In genomic region chr18:28690100-28690499, GRCh38 we compare ENCODE assay signal across 24 cellular contexts.
DNase-seq lines count a peak whose midpoint lies in the region; ATAC-seq and TF ChIP-seq lines count a peak whose summit lies in the region.
"Had no signal": no experiment of that assay in that cellular context is flagged by ENCODE, and none has a peak within 500 bp of the region (broad histone marks: within the 10 kb centered on the region; RNA-seq: fewer than 3 reads in every experiment).

No MANE protein-coding gene starts in this region.

- 77% methylated on average over 5 of the region's 5 CpGs for WGBS in HUES64

- no peaks in the 10 kb centered on the region for H3K36me3 ChIP-seq in HUES64 (ENCODE audit: insufficient read depth, low read length)
- no peaks in the 10 kb centered on the region for H3K36me3 ChIP-seq in neural cell (ENCODE audit: insufficient read depth, low read length)

- H3K4me1 ChIP-seq in HUES64 (ENCODE audit: insufficient read depth, low read length) = peaks cover 35% of the 10 kb centered on the region
- H3K4me1 ChIP-seq: A549 had no signal

- no peak overlapping the region for H2AFZ ChIP-seq in neural cell (ENCODE audit: low read depth, low read length)

- no peak overlapping the region for H3K9ac ChIP-seq in HUES64 (ENCODE audit: low read depth, low read length)
- H3K9ac ChIP-seq in neural cell (ENCODE audit: low read length) = peak overlapping the region; percentile 4
- H3K9ac ChIP-seq: KMS-11, SK-N-SH had no signal

- no peaks in the 10 kb centered on the region for H4K20me1 ChIP-seq in neural cell (ENCODE audit: insufficient read depth)

- no peak overlapping the region for H3K4me2 ChIP-seq in neural cell (ENCODE audit: low read length)
- H3K4me2 ChIP-seq: A549, KMS-11, SK-N-SH had no signal

- no peak for TF ChIP-seq CTCF in neural cell (IDR thresholded peaks at IDR 0.05; ENCODE audit: poor library complexity, severe bottlenecking)

- ATAC-seq in HG03135 (IDR thresholded peaks at IDR 0.05; ENCODE audit: unreplicated experiment) (no peak), GM18907 (IDR thresholded peaks at IDR 0.05; ENCODE audit: unreplicated experiment) (no peak)
- ATAC-seq: A549; CD8-positive, alpha-beta T cell had no signal

- no peaks in the 10 kb centered on the region for H3K79me2 ChIP-seq in neural cell (replicated peaks; ENCODE audit: insufficient read depth, low read length)

- TF ChIP-seq EP300 in neural cell (conservative IDR thresholded peaks at IDR 0.05; ENCODE audit: poor library complexity, severe bottlenecking) = no peak

- DNase-seq in islet precursor cell = peak; percentile 64
- DNase-seq in NAMALWA (ENCODE audit: low spot score) = no peak
- DNase-seq in midbrain (lab: John Stamatoyannopoulos, UW) = no peak
- DNase-seq: Calu3; CD8-positive, alpha-beta T cell; HCEC 1CT; MM.1S; NCI-H1048; NCI-H1417; NCI-H1694; NCI-H2029 treated with DMSO at 0.1 percent for 48 hours; NCI-H2227 treated with DMSO at 0.1 percent for 48 hours; NCI-H526 treated with DMSO at 0.1 percent for 48 hours; OCI-M1; SIG-M5; SK-N-SH; SW 1271 had no signal

- no peaks in the 10 kb centered on the region for H3F3A ChIP-seq in neural cell (ENCODE audit: insufficient read depth, low read length, poor library complexity, severe bottlenecking)

- H3K9me3 ChIP-seq in HUES64 (ENCODE audit: insufficient read depth, low read depth, low read length) = no peaks in the 10 kb centered on the region
- H3K9me3 ChIP-seq in neural cell (ENCODE audit: low read length) = no peaks in the 10 kb centered on the region
- H3K9me3 ChIP-seq: A549, SK-N-SH had no signal

- H3K4me3 ChIP-seq in HUES64 (ENCODE audit: low read length) = no peak overlapping the region
- H3K4me3 ChIP-seq in neural cell (ENCODE audit: low read length) = no peak overlapping the region
- H3K4me3 ChIP-seq: A549 had no signal

- H3K27ac ChIP-seq in HUES64 (ENCODE audit: low read depth, low read length) (peak overlapping the region; percentile 35; the same call in 1 of the 2 replicates), neural cell (ENCODE audit: low read length) (peak overlapping the region; percentile 69)
- H3K27ac ChIP-seq: A549, C4-2B, KMS-11 had no signal

- no peaks in the 10 kb centered on the region for H3K27me3 ChIP-seq in HUES64 (ENCODE audit: insufficient read depth, low read length)
- H3K27me3 ChIP-seq in neural cell (ENCODE audit: insufficient read depth, low read depth, low read length) = no peaks in the 10 kb centered on the region

- no peaks in the 10 kb centered on the region for H3K9me2 ChIP-seq in neural cell (ENCODE audit: insufficient read depth, low read length)
- H3K9me2 ChIP-seq: SK-N-SH had no signal

- no peak for TF ChIP-seq RAD21 in neural cell (conservative IDR thresholded peaks at IDR 0.05)

TF ChIP-seq in neural cell, 6 proteins besides CTCF, POLR2A, EP300 and RAD21:
- TF ChIP-seq EZH2 (IDR thresholded peaks at IDR 0.05; ENCODE audit: borderline replicate concordance, insufficient read depth, low read length, poor library complexity, severe bottlenecking) (no peak), SMC3 (conservative IDR thresholded peaks at IDR 0.05; ENCODE audit: poor library complexity) (no peak), TAF1 (IDR thresholded peaks at IDR 0.05; ENCODE audit: low read depth) (no peak), POLR2AphosphoS5 (IDR thresholded peaks at IDR 0.05) (no peak), REST (IDR thresholded peaks at IDR 0.05; ENCODE audit: borderline replicate concordance) (no peak), MXI1 (conservative IDR thresholded peaks at IDR 0.05; ENCODE audit: poor library complexity, severe bottlenecking) (no peak)
